Comparison of ENCODE assay signal across 29 cellular contexts in the genomic region with DNA sequence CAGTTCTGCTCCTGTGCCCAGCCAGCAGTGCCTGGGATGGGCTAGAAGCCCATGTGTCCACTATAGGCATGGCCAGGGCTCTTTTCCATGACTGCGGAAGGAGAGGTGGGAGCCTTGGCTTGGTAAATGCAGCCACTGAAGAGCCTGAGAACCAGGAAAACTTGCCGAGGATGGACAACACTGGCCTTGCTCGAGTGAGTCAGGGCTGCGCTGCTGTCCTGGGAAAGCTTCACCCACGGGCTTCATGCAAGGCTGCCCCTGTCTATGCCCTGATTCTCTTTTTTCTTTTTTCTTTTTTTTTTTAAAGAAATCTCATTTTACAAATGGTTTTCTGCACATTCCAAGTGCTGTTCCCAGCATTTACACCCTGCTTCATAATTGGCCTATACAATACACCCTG.
"Had no signal": no experiment of that assay in that cellular context is flagged by ENCODE, and none has a peak within 500 bp of the region (broad histone marks: within the 10 kb centered on the region; RNA-seq: fewer than 3 reads in every experiment).

No MANE protein-coding gene starts in this region.

- H3K9me3 ChIP-seq: esophagus squamous epithelium, gastrocnemius medialis, heart left ventricle, left lung, lower lobe of right lung, mucosa of descending colon had no signal

- H3K36me3 Mint-ChIP-seq: immature natural killer cell, naive B cell had no signal

- H3K27me3 ChIP-seq: dorsolateral prefrontal cortex, heart left ventricle, hepatocyte had no signal

- ATAC-seq: effector memory CD8-positive, alpha-beta T cell; esophagus mucosa; gastrocnemius medialis; heart left ventricle; left cardiac atrium; left lung; left ventricle myocardium superior; lower lobe of right lung; mucosa of descending colon had no signal

- H3K27ac Mint-ChIP-seq: effector memory CD8-positive, alpha-beta T cell; endodermal cell; immature natural killer cell; mesothelial cell of epicardium; naive B cell had no signal

- H3K9me3 Mint-ChIP-seq: effector memory CD8-positive, alpha-beta T cell; immature natural killer cell had no signal

- H3K27me3 Mint-ChIP-seq: naive B cell had no signal

- H3K27ac ChIP-seq: coronary artery, dorsolateral prefrontal cortex, epithelial cell of prostate, esophagus squamous epithelium, gastrocnemius medialis, heart left ventricle, hepatocyte, left lung, lower lobe of right lung had no signal

- H3K4me1 Mint-ChIP-seq: endodermal cell, immature natural killer cell, mesothelial cell of epicardium, naive B cell had no signal

- H2AFZ ChIP-seq: hepatocyte had no signal

- H3K4me1 ChIP-seq: esophagus squamous epithelium, gastrocnemius medialis, heart left ventricle, left lung, lower lobe of right lung had no signal

- H3K4me3 ChIP-seq: coronary artery, dorsolateral prefrontal cortex, esophagus squamous epithelium, gastrocnemius medialis, heart left ventricle, hepatocyte, left lung, lower lobe of right lung, mucosa of descending colon had no signal

- H3K36me3 ChIP-seq: esophagus squamous epithelium, gastrocnemius medialis, heart left ventricle, left lung, lower lobe of right lung had no signal

- H3K4me2 ChIP-seq: hepatocyte had no signal

- H3K4me3 Mint-ChIP-seq: effector memory CD8-positive, alpha-beta T cell; endodermal cell; immature natural killer cell; mesothelial cell of epicardium; naive B cell had no signal

- H3K79me2 ChIP-seq: hepatocyte had no signal

- DNase-seq: dermis blood vessel endothelial cell; dorsolateral prefrontal cortex; effector CD8-positive, alpha-beta T cell; effector memory CD8-positive, alpha-beta T cell; endodermal cell; erythroblast; esophagus squamous epithelium; foreskin fibroblast; foreskin melanocyte; gastrocnemius medialis; heart left ventricle; hypothalamus; immature natural killer cell; islet precursor cell; kidney; left cardiac atrium; left lung; left ventricle myocardium superior; lower lobe of right lung; mesenchymal stem cell; mucosa of descending colon; naive B cell had no signal

- FAIRE-seq: colon, endometrium, kidney had no signal
